ENCODE assay signal across 1 cellular context in the genomic region with DNA sequence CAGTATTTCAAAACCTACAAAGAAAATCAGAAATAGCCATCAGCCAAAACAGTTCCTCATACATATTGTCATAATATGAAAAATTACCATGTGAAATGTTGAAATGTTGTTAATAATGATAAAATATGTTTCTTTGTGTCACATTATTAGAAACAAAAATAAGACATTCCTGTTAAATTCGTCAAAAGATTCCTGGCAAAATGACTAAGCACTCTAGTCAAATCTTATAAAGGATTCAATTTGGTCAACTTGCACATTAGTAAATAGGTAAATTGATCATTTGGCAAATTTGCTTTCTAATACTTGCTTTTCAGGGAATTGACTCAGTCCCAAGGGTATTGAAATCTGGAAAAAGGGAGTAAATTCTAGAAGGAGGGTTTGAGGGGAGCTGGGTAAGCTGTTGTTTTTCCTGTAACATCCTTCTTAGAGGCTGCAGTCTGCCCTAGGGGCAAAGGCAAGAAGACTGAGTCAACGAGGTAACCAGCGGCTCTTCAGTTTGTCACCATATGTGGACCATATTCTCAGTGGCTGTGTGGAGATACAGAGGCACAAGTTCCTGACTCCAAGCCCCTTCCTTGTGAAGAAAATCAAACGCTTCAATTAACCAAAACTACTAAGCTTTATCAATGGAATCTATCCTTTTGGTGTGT.
TF ChIP-seq lines count a peak whose summit lies in the region.

No MANE protein-coding gene starts in this region.

TF ChIP-seq in IMR-90, 13 proteins besides CTCF, POLR2A, EP300 and RAD21:
- TF ChIP-seq RCOR1 (IDR thresholded peaks at IDR 0.05; ENCODE audit: insufficient replicate concordance, low read length) (no peak), MAFK (IDR thresholded peaks at IDR 0.05; ENCODE audit: low read depth, low read length) (no peak), CHD1 (IDR thresholded peaks at IDR 0.05; ENCODE audit: low read depth, low read length) (no peak), BHLHE40 (IDR thresholded peaks at IDR 0.05; ENCODE audit: low read depth, low read length) (no peak)
